Comparison of ENCODE assay signal across 8 cellular contexts in genomic region chr4:173169428-173170209, GRCh38. TPM values are rescaled to one million over a fixed set of nuclear protein-coding genes. Genes with fewer than 3 reads are reported as not detected.
DNase-seq lines count a peak whose midpoint lies in the region; ATAC-seq lines count a peak whose summit lies in the region.

No MANE protein-coding gene starts in this region.

- H3K9me3 ChIP-seq in NT2/D1 (ENCODE audit: insufficient read depth, low read length) = no peaks in the 10 kb centered on the region

- DNase-seq in Ammon's horn (ENCODE audit: low spot score) = peak; percentile 67
- DNase-seq in NT2/D1 (ENCODE audit: low read depth, low spot score) = no peak
- peak; percentile 79 for DNase-seq in activated CD8-positive, alpha-beta memory T cell treated with anti-CD3 and anti-CD28 coated beads, Interleukin-2, amount 50 U/mL, for 48 hours
- no peak for DNase-seq in epithelial cell of prostate (ENCODE audit: low read depth, low spot score)
- DNase-seq in mucosa of gallbladder (ENCODE audit: low spot score) = peak; percentile 53
- peak; percentile 15 for DNase-seq in stimulated activated CD8-positive, alpha-beta memory T cell treated with anti-CD3 and anti-CD28 coated beads, Interleukin-7, amount 100 ng/mL, for 24 hours (ENCODE audit: low read depth)

- ATAC-seq in GM18909 (IDR thresholded peaks at IDR 0.05; ENCODE audit: poor library complexity, unreplicated experiment) (peak; percentile 66), HG03108 (IDR thresholded peaks at IDR 0.05; ENCODE audit: unreplicated experiment) (peak; percentile 58)

- no peaks in the 10 kb centered on the region for H3K27me3 ChIP-seq in NT2/D1 (ENCODE audit: insufficient read depth, insufficient read length)

- peak overlapping the region; percentile 67 for H3K4me3 ChIP-seq in NT2/D1 (ENCODE audit: insufficient read length, low read depth)

- H3K9ac ChIP-seq in NT2/D1 (ENCODE audit: insufficient read length, low read depth) = peak overlapping the region; percentile 84

- H3K36me3 ChIP-seq in NT2/D1 (ENCODE audit: insufficient read depth, insufficient read length, low read length) = peaks cover 14% of the 10 kb centered on the region

- H3K4me1 ChIP-seq in NT2/D1 (ENCODE audit: insufficient read depth, insufficient read length) = peaks cover 2% of the 10 kb centered on the region

- peak overlapping the region; percentile 71 for H3K27ac ChIP-seq in epithelial cell of prostate

RNA-seq across cellular contexts. Expression of gene GALNT7, which starts 1.0 kb away (rescaled TPM):
- total RNA-seq in mucosa of gallbladder = 45.3 TPM

Comparison
In these comparisons a context has a peak if more than half of its experiments do, and no peak if none do; other contexts are left out.
1. DNase-seq: peak in Ammon's horn (single experiment), activated CD8-positive, alpha-beta memory T cell treated with anti-CD3 and anti-CD28 coated beads, Interleukin-2, amount 50 U/mL, for 48 hours (single experiment), mucosa of gallbladder (single experiment) and stimulated activated CD8-positive, alpha-beta memory T cell treated with anti-CD3 and anti-CD28 coated beads, Interleukin-7, amount 100 ng/mL, for 24 hours (single experiment); none in NT2/D1 (single experiment) and epithelial cell of prostate (single experiment).